Comparison of ENCODE assay signal across 8 cellular contexts in the genomic region with DNA sequence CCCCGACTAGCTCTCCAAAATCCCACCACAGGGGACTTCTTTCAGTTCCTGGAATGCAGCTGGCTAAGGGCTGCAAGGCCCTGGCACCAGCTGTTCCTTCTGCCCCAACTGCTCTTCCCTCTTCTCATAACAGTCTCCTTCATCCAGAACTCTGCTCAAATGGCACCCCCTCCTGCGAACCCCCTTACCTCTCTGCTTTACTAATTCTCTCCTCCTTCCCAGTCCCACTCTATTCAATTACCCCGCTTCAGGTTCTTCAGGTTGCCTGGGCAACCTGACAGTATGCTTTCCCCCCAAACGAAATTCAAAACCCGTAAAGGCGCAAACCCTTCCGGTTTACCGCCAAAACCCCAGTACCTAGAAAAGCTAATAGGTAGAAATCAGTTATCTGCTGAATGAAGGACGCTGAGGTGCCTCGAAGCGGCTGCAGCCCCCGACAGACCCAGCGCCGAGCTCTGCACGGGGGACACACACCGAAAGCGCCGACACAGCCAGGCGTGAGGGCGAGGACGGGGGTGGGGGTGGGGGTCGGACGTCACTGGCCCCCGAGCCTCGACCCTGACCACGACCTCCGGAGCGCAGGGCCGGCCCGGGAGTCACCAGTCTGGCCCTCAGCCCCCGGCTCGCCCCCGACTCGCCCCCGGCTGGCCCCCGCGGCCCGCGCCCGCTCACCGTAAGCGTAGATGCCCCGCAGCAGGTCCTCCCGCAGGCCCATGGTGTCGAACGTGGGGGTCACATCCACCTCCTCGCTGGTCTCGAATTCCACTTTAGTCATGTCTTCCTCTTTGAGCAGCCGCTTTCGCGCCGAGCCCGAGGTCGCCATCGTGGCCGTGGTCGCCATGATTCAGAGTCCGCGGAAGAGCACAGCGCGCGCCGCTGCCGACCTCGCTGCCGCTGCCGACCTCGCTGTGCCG. TPM values are rescaled to one million over a fixed set of nuclear protein-coding genes. Genes with fewer than 3 reads are reported as not detected.
DNase-seq lines count a peak whose midpoint lies in the region; ATAC-seq lines count a peak whose summit lies in the region.

No MANE protein-coding gene starts in this region.

- H3K27ac ChIP-seq in stomach smooth muscle (ENCODE audit: low read length) = peak overlapping the region; percentile 85

- DNase-seq in Ammon's horn (ENCODE audit: low spot score) (peak; percentile 19), OCI-M1 (lab: John Stamatoyannopoulos, UW) (peak; percentile 46), left lobe of liver (ENCODE audit: low spot score) (no peak), GF-D8 (lab: John Stamatoyannopoulos, UW) (no peak)
- DNase-seq in central memory CD8-positive, alpha-beta T cell (ENCODE audit: low spot score in 2 of 2) = no peak

- H3K27me3 Mint-ChIP-seq in central memory CD8-positive, alpha-beta T cell = no peaks in the 10 kb centered on the region

- peak overlapping the region; percentile 92 to 93 for H3K4me3 ChIP-seq in stomach smooth muscle (ENCODE audit: low read length in 2 of 2)

- peak overlapping the region; percentile 81 for H3K4me3 Mint-ChIP-seq in central memory CD8-positive, alpha-beta T cell

- H3K36me3 ChIP-seq in stomach smooth muscle (ENCODE audit: control insufficient read depth in 2 of 2, insufficient read depth in 2 of 2, low read length in 2 of 2) = peaks cover 15 to 22% of the 10 kb centered on the region in 2 donors

- H3K27me3 ChIP-seq in stomach smooth muscle (ENCODE audit: control insufficient read depth in 1 of 2, insufficient read depth in 2 of 2, low read length in 2 of 2) = no peaks in the 10 kb centered on the region

- H3K9me3 Mint-ChIP-seq in central memory CD8-positive, alpha-beta T cell = no peaks in the 10 kb centered on the region

- peaks cover 22% of the 10 kb centered on the region for H3K4me1 ChIP-seq in stomach smooth muscle (ENCODE audit: control insufficient read depth, insufficient read depth, low read length)

- H3K27ac Mint-ChIP-seq in central memory CD8-positive, alpha-beta T cell (ENCODE audit: low read depth) = peak overlapping the region; percentile 87

- H3K4me1 Mint-ChIP-seq in central memory CD8-positive, alpha-beta T cell = peaks cover 19% of the 10 kb centered on the region

- ATAC-seq in GM18861 (IDR thresholded peaks at IDR 0.05; ENCODE audit: unreplicated experiment) = peak; percentile 10
- ATAC-seq in HG03103 (IDR thresholded peaks at IDR 0.05; ENCODE audit: low read depth, unreplicated experiment) = peak; percentile 15
- no peak for ATAC-seq in central memory CD8-positive, alpha-beta T cell (replicated peaks; ENCODE audit: extremely low read depth, poor library complexity, severe bottlenecking)
- peak; percentile 27 for ATAC-seq in left lobe of liver

- no peaks in the 10 kb centered on the region for H3K9me3 ChIP-seq in stomach smooth muscle (ENCODE audit: control insufficient read depth in 2 of 2, low read length in 2 of 2)

- peaks cover 34% of the 10 kb centered on the region for H3K36me3 Mint-ChIP-seq in central memory CD8-positive, alpha-beta T cell (ENCODE audit: insufficient read depth)

- peak overlapping the region; percentile 64 to 86 for H3K9ac ChIP-seq in stomach smooth muscle (ENCODE audit: low read length in 2 of 2)

RNA-seq across cellular contexts. Expression of a gene that starts 0.6 kb away (rescaled TPM):
- total RNA-seq in left lobe of liver = 21.8 TPM

RNA-seq across cellular contexts. Expression of a gene that starts 23.5 kb away (rescaled TPM):
- total RNA-seq in left lobe of liver = 0.23 TPM

RNA-seq across cellular contexts. Expression of a gene that starts 45.0 kb away (rescaled TPM):
- total RNA-seq in left lobe of liver = 50.6 TPM

Comparison
In these comparisons a context has a peak if more than half of its experiments do, and no peak if none do; other contexts are left out.
1. DNase-seq: peak in Ammon's horn (single experiment) and OCI-M1 (single experiment); none in central memory CD8-positive, alpha-beta T cell (0 of 2), left lobe of liver (single experiment) and GF-D8 (single experiment).